In genomic region chr21:38733973-38734546, GRCh38 we compare ENCODE assay signal across 1 cellular context.
TF ChIP-seq lines count a peak whose summit lies in the region.

No MANE protein-coding gene starts in this region.

TF ChIP-seq in HepG2, 621 proteins besides CTCF, POLR2A, EP300 and RAD21 (continued from another document and continues in another):
- TF ChIP-seq ZNF253 (CRISPR knock-in tag; IDR thresholded peaks at IDR 0.05; ENCODE audit: borderline replicate concordance) (no peak), ZNF740 (CRISPR knock-in tag; IDR thresholded peaks at IDR 0.05) (no peak), ZNF432 (CRISPR knock-in tag; IDR thresholded peaks at IDR 0.05; ENCODE audit: borderline replicate concordance) (no peak), HNRNPUL1 (IDR thresholded peaks at IDR 0.05; ENCODE audit: low read depth, low read length) (no peak), TBL1XR1 (IDR thresholded peaks at IDR 0.05; ENCODE audit: borderline replicate concordance, low read length, partially characterized antibody) (no peak), GATAD1 (CRISPR knock-in tag; IDR thresholded peaks at IDR 0.05) (0 out of 2 replicates have a peak, but pooled peaks have one; percentile 40), ATF7 (IDR thresholded peaks at IDR 0.05) (no peak), ATF7 (CRISPR knock-in tag; IDR thresholded peaks at IDR 0.05) (no peak), ZBTB26 (CRISPR knock-in tag; IDR thresholded peaks at IDR 0.05; ENCODE audit: borderline replicate concordance) (0 out of 2 replicates have a peak, but pooled peaks have one; percentile 56), PHF20 (CRISPR knock-in tag; IDR thresholded peaks at IDR 0.05) (no peak), ISX (CRISPR knock-in tag; conservative IDR thresholded peaks at IDR 0.05) (no peak), ZXDC (CRISPR knock-in tag; IDR thresholded peaks at IDR 0.05) (no peak), MLX (CRISPR knock-in tag; IDR thresholded peaks at IDR 0.05) (no peak), SSRP1 (CRISPR knock-in tag; IDR thresholded peaks at IDR 0.05) (0 out of 2 replicates have a peak, but pooled peaks have one; percentile 39), MAFF (IDR thresholded peaks at IDR 0.05; ENCODE audit: low read depth, low read length) (0 out of 2 replicates have a peak, but pooled peaks have one; percentile 1), FOXA3 (CRISPR knock-in tag; IDR thresholded peaks at IDR 0.05) (peak; percentile 10; the same call in 1 of the 2 replicates), RFX1 (IDR thresholded peaks at IDR 0.05) (no peak), ZNF160 (CRISPR knock-in tag; IDR thresholded peaks at IDR 0.05) (no peak), ZBTB4 (CRISPR knock-in tag; IDR thresholded peaks at IDR 0.05; ENCODE audit: borderline replicate concordance) (no peak), TOPORS (CRISPR knock-in tag; IDR thresholded peaks at IDR 0.05) (no peak), TRIM24 (CRISPR knock-in tag; IDR thresholded peaks at IDR 0.05) (no peak), MXD3 (CRISPR knock-in tag; IDR thresholded peaks at IDR 0.05) (no peak), ZNF232 (CRISPR knock-in tag; IDR thresholded peaks at IDR 0.05; ENCODE audit: borderline replicate concordance) (no peak), HMGXB4 (CRISPR knock-in tag; IDR thresholded peaks at IDR 0.05; ENCODE audit: borderline replicate concordance in 1 of 2, low read depth in 1 of 2) (peak; percentile 39 to 51; a peak in 3 of 4 replicates), HOXA3 (CRISPR knock-in tag; IDR thresholded peaks at IDR 0.05) (peak; percentile 48; the same call in 1 of the 2 replicates), SRSF1 (optimal IDR thresholded peaks at IDR 0.05; ENCODE audit: low read depth, low read length) (no peak), ZNF598 (CRISPR knock-in tag; IDR thresholded peaks at IDR 0.05; ENCODE audit: borderline replicate concordance) (no peak), PRDM4 (CRISPR knock-in tag; IDR thresholded peaks at IDR 0.05; ENCODE audit: borderline replicate concordance) (no peak), PRPF4 (IDR thresholded peaks at IDR 0.05; ENCODE audit: low read depth, low read length, poor library complexity, severe bottlenecking) (no peak), ZNF792 (CRISPR knock-in tag; IDR thresholded peaks at IDR 0.05) (no peak), TRAFD1 (CRISPR knock-in tag; IDR thresholded peaks at IDR 0.05; ENCODE audit: borderline replicate concordance) (no peak), TERF1 (CRISPR knock-in tag; IDR thresholded peaks at IDR 0.05) (no peak), KDM5A (IDR thresholded peaks at IDR 0.05; ENCODE audit: borderline replicate concordance, low read length) (no peak), AKAP8 (CRISPR knock-in tag; IDR thresholded peaks at IDR 0.05) (no peak), ZSCAN12 (CRISPR knock-in tag; IDR thresholded peaks at IDR 0.05) (no peak), ZMYM2 (CRISPR knock-in tag; IDR thresholded peaks at IDR 0.05) (no peak), ETS1 (CRISPR knock-in tag; IDR thresholded peaks at IDR 0.05) (no peak), SOX6 (IDR thresholded peaks at IDR 0.05) (no peak), SOX6 (CRISPR knock-in tag; IDR thresholded peaks at IDR 0.05) (peak; percentile 49), IKZF5 (CRISPR knock-in tag; IDR thresholded peaks at IDR 0.05) (no peak; the same call in 1 of the 2 replicates)
